Comparison of ENCODE assay signal across 22 cellular contexts in the genomic region with DNA sequence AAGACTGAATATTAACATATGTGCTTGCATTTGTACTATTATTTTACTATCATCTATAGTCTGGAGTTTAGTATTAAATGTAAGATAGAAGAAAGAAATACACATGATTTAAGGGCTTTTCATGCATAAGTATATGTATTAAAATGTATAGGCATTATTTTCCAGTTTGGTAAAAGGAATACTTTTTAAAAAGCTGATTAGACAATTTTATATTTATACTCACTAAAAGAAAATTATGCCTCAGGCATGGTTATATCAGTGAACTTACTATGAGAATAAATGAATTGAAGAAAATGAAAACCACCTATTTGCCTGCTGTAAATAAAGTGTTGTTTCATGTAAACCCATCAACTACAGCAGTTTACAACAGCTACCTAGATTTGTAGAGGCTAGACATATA.
DNase-seq lines count a peak whose midpoint lies in the region; ATAC-seq, FAIRE-seq and TF ChIP-seq lines count a peak whose summit lies in the region.
"Had no signal": no experiment of that assay in that cellular context is flagged by ENCODE, and none has a peak within 500 bp of the region (broad histone marks: within the 10 kb centered on the region; RNA-seq: fewer than 3 reads in every experiment).

No MANE protein-coding gene starts in this region.

- H3K4me3 ChIP-seq in HCT116 (replicated peaks in 1 of 2; ENCODE audit: low read depth in 1 of 2, low read length in 2 of 2) = no peak overlapping the region
- no peak overlapping the region for H3K4me3 ChIP-seq in PC-3 (ENCODE audit: low read length)
- H3K4me3 ChIP-seq in K562 = no peak overlapping the region
- no peak overlapping the region for H3K4me3 ChIP-seq in vagina
- H3K4me3 ChIP-seq: BLaER1 treated with 17β-estradiol and CSF1 and Interleukin-3, amounts not matched to agents 10 nM and 100 nM; HAP-1 had no signal

- no peak overlapping the region for H3K4me2 ChIP-seq in HCT116 (ENCODE audit: low read length)
- peak overlapping the region; percentile 67; the same call in 1 of the 2 replicates for H3K4me2 ChIP-seq in PC-3 (ENCODE audit: low read length)
- H3K4me2 ChIP-seq in K562 (ENCODE audit: insufficient read depth, low read length) = no peak overlapping the region
- H3K4me2 ChIP-seq: BLaER1 treated with 17β-estradiol and CSF1 and Interleukin-3, amounts not matched to agents 10 nM and 100 nM had no signal

- TF ChIP-seq POLR2A in HCT116 (IDR thresholded peaks at IDR 0.05; ENCODE audit: borderline replicate concordance, extremely low read depth, insufficient read depth, insufficient read length) (no peak), K562 (conservative IDR thresholded peaks at IDR 0.05) (no peak), vagina (IDR thresholded peaks at IDR 0.05) (no peak)

- peaks cover 13% of the 10 kb centered on the region for H3F3A ChIP-seq in PC-3 (ENCODE audit: low read length, unreplicated experiment)

- H3K9me2 ChIP-seq in HCT116 (ENCODE audit: insufficient read depth) = peaks cover 3% of the 10 kb centered on the region; the same call in 1 of the 2 replicates
- no peaks in the 10 kb centered on the region for H3K9me2 ChIP-seq in PC-3 (replicated peaks; ENCODE audit: low read length)

- BruUV-seq in HCT116 (replicated peaks; lab: Mats Ljungman, UMichigan) = no TSS peak
- BruUV-seq in PC-3 (replicated peaks; lab: Mats Ljungman, UMichigan) = no TSS peak
- BruUV-seq in K562 (replicated peaks; lab: Mats Ljungman, UMichigan) = no TSS peak

- H3K27me3 ChIP-seq in HCT116 (ENCODE audit: insufficient read depth, low read length) (no peaks in the 10 kb centered on the region), PC-3 (ENCODE audit: low read length) (no peaks in the 10 kb centered on the region), K562 (ENCODE audit: control insufficient read depth in 2 of 2, insufficient read depth in 2 of 2, low read length in 2 of 2) (no peaks in the 10 kb centered on the region), vagina (no peaks in the 10 kb centered on the region)
- H3K27me3 ChIP-seq: BE2C; BLaER1 treated with 17β-estradiol and CSF1 and Interleukin-3, amounts not matched to agents 10 nM and 100 nM had no signal

- DNase-seq in HCT116 (ENCODE audit: low read depth, low spot score) = no peak
- DNase-seq in PC-3 = no peak
- no peak for DNase-seq in K562 (ENCODE audit: extremely low read depth in 1 of 4, low spot score in 3 of 4)
- no peak for DNase-seq in vagina (ENCODE audit: extremely low spot score in 2 of 2)
- DNase-seq: ACHN; AML-193; BE2C; Calu3; CD4-positive, alpha-beta T cell; CD8-positive, alpha-beta memory T cell; COR-L47; DMS53; DMS79 treated with DMSO at 0.1 percent for 48 hours; GF-D8; GOT3 had no signal

- H3K9me1 ChIP-seq in K562 (ENCODE audit: control insufficient read depth, insufficient read depth, low read length) = no peaks in the 10 kb centered on the region

- POLR2A ChIA-PET in HCT116 (lab: Charles Lee) = no interaction called here
- POLR2A ChIA-PET in PC-3 (lab: Charles Lee; ENCODE audit: unreplicated experiment) = no interaction called here
- POLR2A ChIA-PET in K562 (lab: Yijun Ruan, JAX) = no interaction called here

- H3K27ac ChIP-seq in HCT116 (ENCODE audit: low read depth, low read length) = no peak overlapping the region
- peak overlapping the region; percentile 95 for H3K27ac ChIP-seq in PC-3 (ENCODE audit: low read length)
- H3K27ac ChIP-seq in K562 (ENCODE audit: extremely low read depth, low read depth, low read length) = no peak overlapping the region
- H3K27ac ChIP-seq in vagina = no peak overlapping the region
- H3K27ac ChIP-seq: BLaER1 treated with 17β-estradiol and CSF1 and Interleukin-3, amounts not matched to agents 10 nM and 100 nM had no signal

- H3K9me3 ChIP-seq in HCT116 (ENCODE audit: control insufficient read depth in 1 of 2, insufficient read depth in 1 of 2, low read depth in 1 of 2, low read length in 2 of 2) (no peaks in the 10 kb centered on the region), PC-3 (ENCODE audit: low read length) (no peaks in the 10 kb centered on the region), K562 (replicated peaks; ENCODE audit: control insufficient read depth, insufficient read depth, low read depth, low read length) (no peaks in the 10 kb centered on the region), vagina (no peaks in the 10 kb centered on the region)
- H3K9me3 ChIP-seq: BE2C; BLaER1 treated with 17β-estradiol and CSF1 and Interleukin-3, amounts not matched to agents 10 nM and 100 nM; HAP-1 had no signal

- no peak for TF ChIP-seq EP300 in K562 (IDR thresholded peaks at IDR 0.05; ENCODE audit: low read length)

- TF ChIP-seq RAD21 in HCT116 (IDR thresholded peaks at IDR 0.05; ENCODE audit: low read depth) (no peak), K562 (CRISPR knock-in tag; conservative IDR thresholded peaks at IDR 0.05 in 1 of 2, IDR thresholded peaks at IDR 0.05 in 1 of 2) (no peak)

- H3K9ac ChIP-seq in HCT116 (ENCODE audit: low read length) = no peak overlapping the region
- no peak overlapping the region for H3K9ac ChIP-seq in PC-3 (ENCODE audit: low read length)
- H3K9ac ChIP-seq in K562 (ENCODE audit: insufficient read depth in 1 of 2, low read depth in 2 of 2, low read length in 2 of 2) = no peak overlapping the region
- H3K9ac ChIP-seq: BLaER1 treated with 17β-estradiol and CSF1 and Interleukin-3, amounts not matched to agents 10 nM and 100 nM had no signal

- no peaks in the 10 kb centered on the region for H4K20me1 ChIP-seq in HCT116 (ENCODE audit: insufficient read depth)
- H4K20me1 ChIP-seq in PC-3 (ENCODE audit: low read length) = no peaks in the 10 kb centered on the region
- H4K20me1 ChIP-seq in K562 (replicated peaks; ENCODE audit: control insufficient read depth, insufficient read depth, low read length) = no peaks in the 10 kb centered on the region
- H4K20me1 ChIP-seq: BLaER1 treated with 17β-estradiol and CSF1 and Interleukin-3, amounts not matched to agents 10 nM and 100 nM had no signal

- CTCF ChIA-PET in HCT116 (lab: Charles Lee) (no interaction called here), PC-3 (lab: Charles Lee) (no interaction called here), K562 (lab: Yijun Ruan, JAX; ENCODE audit: low intra/inter-chr PET ratio) (no interaction called here)

- no peak for TF ChIP-seq CTCF in HCT116 (IDR thresholded peaks at IDR 0.05 in 2 of 3, conservative IDR thresholded peaks at IDR 0.05 in 1 of 3; ENCODE audit: borderline replicate concordance in 1 of 3, insufficient read depth in 1 of 3, low read depth in 2 of 3, low read length in 2 of 3)
- TF ChIP-seq CTCF in PC-3 (conservative IDR thresholded peaks at IDR 0.05; ENCODE audit: low read depth, low read length) = no peak
- no peak for TF ChIP-seq CTCF in K562 (IDR thresholded peaks at IDR 0.05 in 2 of 3, conservative IDR thresholded peaks at IDR 0.05 in 1 of 3; ENCODE audit: insufficient read depth in 2 of 3, low read depth in 1 of 3, low read length in 3 of 3)
- no peak for TF ChIP-seq CTCF in vagina (IDR thresholded peaks at IDR 0.05)

- ATAC-seq in HCT116 (no peak), PC-3 (no peak), K562 (no peak), GM19395 (IDR thresholded peaks at IDR 0.05; ENCODE audit: unreplicated experiment) (no peak), GM21360 (IDR thresholded peaks at IDR 0.05; ENCODE audit: unreplicated experiment) (no peak)

- FAIRE-seq in K562 (lab: Jason Lieb, UNC) = no peak
- FAIRE-seq: GM12891, GM18507, H54 had no signal

- H3K79me2 ChIP-seq in HCT116 (ENCODE audit: insufficient read depth, low read length) (no peaks in the 10 kb centered on the region), PC-3 (ENCODE audit: low read length) (no peaks in the 10 kb centered on the region), K562 (ENCODE audit: control insufficient read depth, insufficient read depth, low read length) (no peaks in the 10 kb centered on the region)

- H3K36me3 ChIP-seq in HCT116 (ENCODE audit: control insufficient read depth in 1 of 2, insufficient read depth in 2 of 2, low read length in 2 of 2) = no peaks in the 10 kb centered on the region
- no peaks in the 10 kb centered on the region for H3K36me3 ChIP-seq in PC-3 (ENCODE audit: low read depth, low read length)
- no peaks in the 10 kb centered on the region for H3K36me3 ChIP-seq in K562 (ENCODE audit: control insufficient read depth, insufficient read depth, low read length)
- H3K36me3 ChIP-seq in vagina = no peaks in the 10 kb centered on the region
- H3K36me3 ChIP-seq: BE2C; BLaER1 treated with 17β-estradiol and CSF1 and Interleukin-3, amounts not matched to agents 10 nM and 100 nM; HAP-1 had no signal

- peak overlapping the region; percentile 83 for H2AFZ ChIP-seq in HCT116 (ENCODE audit: low read depth, low read length, poor library complexity, severe bottlenecking)
- no peak overlapping the region for H2AFZ ChIP-seq in PC-3 (ENCODE audit: low read length)
- no peak overlapping the region for H2AFZ ChIP-seq in K562 (ENCODE audit: low read depth, low read length)

- H3K4me1 ChIP-seq in HCT116 (ENCODE audit: control insufficient read depth in 1 of 2, insufficient read depth in 2 of 2, low read length in 2 of 2) = peaks cover 0 to 8% of the 10 kb centered on the region in 2 experiments; a peak in 2 of 4 replicates
- H3K4me1 ChIP-seq in PC-3 (ENCODE audit: insufficient read depth, low read length) = peaks cover 52% of the 10 kb centered on the region
- no peaks in the 10 kb centered on the region for H3K4me1 ChIP-seq in K562 (replicated peaks in 1 of 2; ENCODE audit: control insufficient read depth in 2 of 2, insufficient read depth in 2 of 2, low read length in 2 of 2)
- no peaks in the 10 kb centered on the region for H3K4me1 ChIP-seq in vagina
- H3K4me1 ChIP-seq: HAP-1 had no signal

- in situ Hi-C loops in K562 (cut with MboI) = no loop called here

- RAD21 ChIA-PET in HCT116 (lab: Charles Lee; ENCODE audit: low non-redundant PET in 1 of 2, low total read pairs in 2 of 2, uncharacterized antibody in 2 of 2, unreplicated experiment in 2 of 2) = no interaction called here

- intact Hi-C loops in HCT116 (cut with micrococcal nuclease) = no loop called here
- intact Hi-C loops in PC-3 (cut with micrococcal nuclease) = loop anchor here (10.0 kb wide), 2 partner anchors 249 to 331 kb away; no protein-coding TSS in a partner anchor
- intact Hi-C loops in K562 (cut with micrococcal nuclease) = no loop called here
- intact Hi-C loops in vagina (cut with DNase I) = loop anchor here (5.0 kb wide), 1 partner anchor 356 kb away; no protein-coding TSS in a partner anchor

TF ChIP-seq in HCT116, 20 proteins besides CTCF, POLR2A, EP300 and RAD21 (continues in another document):
- TF ChIP-seq JUND (IDR thresholded peaks at IDR 0.05) (no peak), FOSL1 (IDR thresholded peaks at IDR 0.05; ENCODE audit: low read depth) (no peak)

TF ChIP-seq in K562, 482 proteins besides CTCF, POLR2A, EP300 and RAD21:
- TF ChIP-seq MAFG (tag; conservative IDR thresholded peaks at IDR 0.05) (0 out of 2 replicates have a peak, but pooled peaks have one; percentile 37), FOXJ3 (CRISPR knock-in tag; IDR thresholded peaks at IDR 0.05) (no peak), C11orf30 (IDR thresholded peaks at IDR 0.05; ENCODE audit: low read depth) (peak; percentile 65), ZNF316 (IDR thresholded peaks at IDR 0.05) (peak; percentile 78)
TF ChIP-seq in K562: peak in this region for 3.

Comparison
In these comparisons a context has a peak if more than half of its experiments do, and no peak if none do; other contexts are left out.
1. intact Hi-C loops: an anchor here in PC-3 (10.0 kb wide) and vagina (5.0 kb wide); none called in HCT116 and K562.